In the genomic region with DNA sequence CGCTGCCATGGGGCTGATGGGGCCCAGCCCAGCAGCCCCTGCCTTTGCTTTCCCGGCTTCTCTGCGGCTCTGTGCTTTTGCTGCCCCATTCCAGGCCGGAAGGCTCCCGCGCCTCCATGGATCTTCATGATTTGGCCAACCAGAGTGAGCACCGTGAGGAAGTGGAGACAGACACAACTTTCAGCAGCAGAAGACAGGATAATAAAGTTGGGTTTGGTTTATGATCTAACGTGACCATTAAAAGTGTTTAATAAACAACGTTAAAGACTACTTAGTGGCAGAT, we compare ENCODE assay signal across 17 cellular contexts.
"Had no signal": no experiment of that assay in that cellular context is flagged by ENCODE, and none has a peak within 500 bp of the region (broad histone marks: within the 10 kb centered on the region; RNA-seq: fewer than 3 reads in every experiment).

No MANE protein-coding gene starts in this region.

- DNase-seq: Karpas-422, KBM-7, MG63, NCI-H1092, NCI-H1105 treated with DMSO at 0.1 percent for 48 hours, NCI-H1417 treated with DMSO at 0.1 percent for 48 hours, NCI-H187 treated with DMSO at 0.1 percent for 48 hours, NCI-H2029 treated with DMSO at 0.1 percent for 48 hours, NCI-H2107, NCI-H2227 treated with DMSO at 0.1 percent for 48 hours, NCI-H446, NCI-H510A, NCI-H524 treated with DMSO at 0.1 percent for 48 hours, NCI-H69, Right ventricle myocardium superior, RPMI8226, SIG-M5 had no signal
